ENCODE assay signal across 17 cellular contexts in the genomic region with DNA sequence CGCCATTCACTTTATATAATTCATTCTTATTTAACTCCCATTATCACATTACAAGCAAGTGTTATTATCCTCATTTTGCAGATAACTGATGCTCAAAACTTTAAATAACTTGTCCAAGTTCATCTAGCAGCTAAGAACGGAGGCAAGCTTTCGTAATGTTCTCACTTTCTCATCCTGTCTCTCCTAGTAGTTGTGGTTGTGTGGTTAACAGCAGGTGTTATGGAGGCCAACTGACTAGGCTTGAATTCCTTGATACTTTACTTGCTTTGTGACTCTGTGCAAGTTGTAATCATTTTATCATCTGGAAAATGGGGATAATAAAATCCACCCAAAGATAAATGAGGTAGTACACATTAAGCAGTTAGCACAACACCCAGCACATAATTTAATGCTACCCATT.
DNase-seq lines count a peak whose midpoint lies in the region; ATAC-seq, FAIRE-seq and TF ChIP-seq lines count a peak whose summit lies in the region.
"Had no signal": no experiment of that assay in that cellular context is flagged by ENCODE, and none has a peak within 500 bp of the region (broad histone marks: within the 10 kb centered on the region; RNA-seq: fewer than 3 reads in every experiment).

No MANE protein-coding gene starts in this region.

- DNase-seq in GM12892 (ENCODE audit: insufficient read length) (no peak), NB4 (ENCODE audit: low read depth) (peak; percentile 66), iris pigment epithelial cell (ENCODE audit: low read depth) (peak; percentile 35), OCI-M2 (lab: John Stamatoyannopoulos, UW; ENCODE audit: unreplicated experiment) (no peak), SHP77 treated with DMSO at 0.1 percent for 48 hours (lab: John Stamatoyannopoulos, UW) (no peak), HuH-7.5 (ENCODE audit: low spot score) (no peak)
- no peak for DNase-seq in activated CD4-positive, alpha-beta T cell treated with anti-CD3 and anti-CD28 coated beads, Interleukin-2, amount 50 U/mL, for 4 hours
- DNase-seq: activated CD4-positive, alpha-beta T cell treated with anti-CD3 and anti-CD28 coated beads, Interleukin-2, amount 10 ng/mL, durations not matched to agents 24 days and 14 days; aorta; Caco-2; cortex of kidney; foreskin keratinocyte; NCI-H1048; stimulated activated CD4-positive, alpha-beta T cell treated with anti-CD3 and anti-CD28 coated beads, Interleukin-4, amount 100 ng/mL, for 24 hours had no signal

- peak; percentile 30 for FAIRE-seq in GM12892 (lab: Jason Lieb, UNC)

- ATAC-seq in HG02884 (IDR thresholded peaks at IDR 0.05; ENCODE audit: unreplicated experiment) = peak; percentile 64
- ATAC-seq: foreskin keratinocyte, left lobe of liver, SK-N-SH treated with all-trans-retinoic acid at 6 μM for 48 hours had no signal

- TF ChIP-seq POLR2A in GM12892 (IDR thresholded peaks at IDR 0.05; ENCODE audit: low read depth, low read length) (no peak), NB4 (IDR thresholded peaks at IDR 0.05; ENCODE audit: extremely low read depth, insufficient read length) (no peak)

- no peak overlapping the region for H3K4me3 ChIP-seq in NB4 (ENCODE audit: low read depth, low read length)

- no peak for TF ChIP-seq CTCF in NB4 (IDR thresholded peaks at IDR 0.05; ENCODE audit: low read depth, low read length)

Comparison
In these comparisons a context has a peak if more than half of its experiments do, and no peak if none do; other contexts are left out.
1. DNase-seq: peak in NB4 (single experiment) and iris pigment epithelial cell (single experiment); none in GM12892 (single experiment), activated CD4-positive, alpha-beta T cell treated with anti-CD3 and anti-CD28 coated beads, Interleukin-2, amount 50 U/mL, for 4 hours (0 of 2), OCI-M2 (single experiment), SHP77 treated with DMSO at 0.1 percent for 48 hours (single experiment) and HuH-7.5 (single experiment).